ENCODE assay signal across 8 cellular contexts in genomic region chr6:32933661-32934085, GRCh38. TPM values are rescaled to one million over a fixed set of nuclear protein-coding genes. Genes with fewer than 3 reads are reported as not detected.
A peak's percentile ranks its signal among the peaks of the same experiment; 100 is the strongest.
DNase-seq lines count a peak whose midpoint lies in the region; ATAC-seq and TF ChIP-seq lines count a peak whose summit lies in the region.

No MANE protein-coding gene starts in this region.

- H3K36me3 ChIP-seq in OCI-LY1 (ENCODE audit: insufficient read depth, low read length) = no peaks in the 10 kb centered on the region
- peaks cover 0 to 10% (median 0%) of the 10 kb centered on the region in 4 donors for H3K36me3 ChIP-seq in esophagus muscularis mucosa

- H3K9me3 Mint-ChIP-seq in natural killer cell = no peaks in the 10 kb centered on the region

- H3F3A ChIP-seq in OCI-LY1 (ENCODE audit: insufficient read depth, low read length) = no peaks in the 10 kb centered on the region

- DNase-seq in HFF-Myc (ENCODE audit: extremely low read depth, low read depth) (peak; percentile 41), activated T-cell treated with anti-CD3 and anti-CD28 coated beads for 24 hours (ENCODE audit: low read depth) (peak; percentile 72), esophagus muscularis mucosa (ENCODE audit: extremely low spot score) (no peak), natural killer cell (peak; percentile 64)
- DNase-seq in stimulated activated naive CD4-positive, alpha-beta T cell (lab: John Stamatoyannopoulos, UW) = peak; percentile 19 to 77 (median 68)

- TF ChIP-seq POLR2A in esophagus muscularis mucosa (IDR thresholded peaks at IDR 0.05; ENCODE audit: low read depth) = no peak

- H3K9me3 ChIP-seq in OCI-LY1 (ENCODE audit: low read length) (no peaks in the 10 kb centered on the region), esophagus muscularis mucosa (no peaks in the 10 kb centered on the region)

- H3K27ac Mint-ChIP-seq in natural killer cell = no peak overlapping the region

- no peak overlapping the region for H3K9ac ChIP-seq in OCI-LY1 (ENCODE audit: low read length)

- no peaks in the 10 kb centered on the region for H3K79me2 ChIP-seq in OCI-LY1 (ENCODE audit: insufficient read depth, low read length)

- TF ChIP-seq EP300 in esophagus muscularis mucosa (IDR thresholded peaks at IDR 0.05) = no peak

- H3K4me2 ChIP-seq in OCI-LY1 (ENCODE audit: low read length) = no peak overlapping the region

- H3K27me3 Mint-ChIP-seq in natural killer cell (ENCODE audit: low read depth in 2 of 2) = no peaks in the 10 kb centered on the region

- no peaks in the 10 kb centered on the region for H4K20me1 ChIP-seq in OCI-LY1 (ENCODE audit: insufficient read depth, low read length)

- H3K36me3 Mint-ChIP-seq in natural killer cell = no peaks in the 10 kb centered on the region

- H3K4me1 ChIP-seq in OCI-LY1 (ENCODE audit: insufficient read depth, low read length, severe bottlenecking) (peaks cover 32% of the 10 kb centered on the region), esophagus muscularis mucosa (no peaks in the 10 kb centered on the region)

- no peaks in the 10 kb centered on the region for H3K9me2 ChIP-seq in OCI-LY1 (ENCODE audit: low read depth, low read length)

- no peak overlapping the region for H2AFZ ChIP-seq in OCI-LY1 (ENCODE audit: low read length)

- H3K4me3 ChIP-seq in HFF-Myc (replicated peaks; ENCODE audit: low read depth, low read length) = no peak overlapping the region
- H3K4me3 ChIP-seq in OCI-LY1 (ENCODE audit: low read depth, low read length, poor library complexity, severe bottlenecking) = no peak overlapping the region
- no peak overlapping the region for H3K4me3 ChIP-seq in esophagus muscularis mucosa

- H3K4me1 Mint-ChIP-seq in natural killer cell = no peaks in the 10 kb centered on the region

- H3K27ac ChIP-seq in C4-2B (no peak overlapping the region), OCI-LY1 (ENCODE audit: low read depth, low read length, poor library complexity, severe bottlenecking) (no peak overlapping the region), esophagus muscularis mucosa (replicated peaks in 1 of 4) (no peak overlapping the region)

- TF ChIP-seq CTCF in C4-2B (conservative IDR thresholded peaks at IDR 0.05) = peak; percentile 93
- peak; percentile 78 for TF ChIP-seq CTCF in HFF-Myc (IDR thresholded peaks at IDR 0.05; ENCODE audit: low read depth, low read length, missing control alignments)
- TF ChIP-seq CTCF in OCI-LY1 (IDR thresholded peaks at IDR 0.05; ENCODE audit: low read length) = peak; percentile 87
- TF ChIP-seq CTCF in esophagus muscularis mucosa (IDR thresholded peaks at IDR 0.05) = peak; percentile 82 to 87 (median 86)
- TF ChIP-seq CTCF in natural killer cell (IDR thresholded peaks at IDR 0.05) = peak; percentile 68

- H3K4me3 Mint-ChIP-seq in natural killer cell = no peak overlapping the region

- H3K27me3 ChIP-seq in OCI-LY1 (ENCODE audit: insufficient read depth, low read length) (no peaks in the 10 kb centered on the region), esophagus muscularis mucosa (peaks cover 0 to 3% (median 0%) of the 10 kb centered on the region in 4 donors)

- intact Hi-C loops in esophagus muscularis mucosa (cut with DNase I) (loop anchor here (1.0 to 5.0 kb wide), 4 partner anchors 19 to 51 kb away; partner anchors contain the start of genes BRD2 and HLA-DMA), natural killer cell (cut with micrococcal nuclease) (loop anchor here (1.0 to 2.0 kb wide), 2 partner anchors 19 to 52 kb away; partner anchors contain the start of gene HLA-DMA)

- peak; percentile 65 to 80 (median 80) for ATAC-seq in natural killer cell
- ATAC-seq in GM21529 (IDR thresholded peaks at IDR 0.05; ENCODE audit: unreplicated experiment) = no peak

- WGBS in esophagus muscularis mucosa = 0% methylated on average over 3 of the region's 3 CpGs

RNA-seq across cellular contexts. Expression of gene HLA-DMB, which starts 7.2 kb away (rescaled TPM):
- total RNA-seq in esophagus muscularis mucosa (10 to 100 TPM in 2 of 4 donors, 1 to 10 TPM in 2; 8.0 to 17.2 (median 11.0) TPM), natural killer cell (10 to 100 TPM; 19.5 to 28.1 (median 23.0) TPM)

RNA-seq across cellular contexts. Expression of gene HLA-DMA, which starts 19.2 kb away (rescaled TPM):
- total RNA-seq in esophagus muscularis mucosa = 10 to 100 TPM; 17.2 to 26.0 (median 21.6) TPM
- 10 to 100 TPM; 39.2 to 57.5 (median 48.1) TPM for total RNA-seq in natural killer cell

RNA-seq across cellular contexts. Expression of gene BRD2, which starts 34.7 kb away (rescaled TPM):
- total RNA-seq in esophagus muscularis mucosa (100 to 1,000 TPM; 107 to 148 (median 118) TPM), natural killer cell (100 to 1,000 TPM; 653 to 886 (median 714) TPM)

Comparison
In these comparisons a context has a peak if more than half of its experiments do, and no peak if none do; other contexts are left out.
1. RNA of gene BRD2, which starts 34.7 kb away (total RNA-seq): 653 to 886 TPM in natural killer cell; 107 to 148 TPM in esophagus muscularis mucosa; every median in the first group is over 4 times any median in the second.
2. Peak in every context shown above with its lines, with median percentiles within 50 percentile points of each other: CTCF ChIP-seq.